Comparison of ENCODE assay signal across 1 cellular context in genomic region chr9:137618105-137619067, GRCh38.
TF ChIP-seq lines count a peak whose summit lies in the region.

Gene EHMT1, plus strand, starts transcription at chr9:137619005. Its CDS starts 24 bp downstream, at chr9:137619029.

TF ChIP-seq in HepG2, 621 proteins besides CTCF, POLR2A, EP300 and RAD21 (continued from another document and continues in another):
- TF ChIP-seq, protein P1, sequence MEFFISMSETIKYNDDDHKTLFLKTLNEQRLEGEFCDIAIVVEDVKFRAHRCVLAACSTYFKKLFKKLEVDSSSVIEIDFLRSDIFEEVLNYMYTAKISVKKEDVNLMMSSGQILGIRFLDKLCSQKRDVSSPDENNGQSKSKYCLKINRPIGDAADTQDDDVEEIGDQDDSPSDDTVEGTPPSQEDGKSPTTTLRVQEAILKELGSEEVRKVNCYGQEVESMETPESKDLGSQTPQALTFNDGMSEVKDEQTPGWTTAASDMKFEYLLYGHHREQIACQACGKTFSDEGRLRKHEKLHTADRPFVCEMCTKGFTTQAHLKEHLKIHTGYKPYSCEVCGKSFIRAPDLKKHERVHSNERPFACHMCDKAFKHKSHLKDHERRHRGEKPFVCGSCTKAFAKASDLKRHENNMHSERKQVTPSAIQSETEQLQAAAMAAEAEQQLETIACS (CRISPR knock-in tag; IDR thresholded peaks at IDR 0.05), result no peak
- 0 out of 2 replicates have a peak, but pooled peaks have one; percentile 27 for TF ChIP-seq ZNF274 (CRISPR knock-in tag; IDR thresholded peaks at IDR 0.05)
- TF ChIP-seq POLR2AphosphoS5 (IDR thresholded peaks at IDR 0.05; ENCODE audit: low read depth, low read length), result peak; percentile 62
- no peak for TF ChIP-seq SMAD3 (CRISPR knock-in tag; IDR thresholded peaks at IDR 0.05)
- TF ChIP-seq ZNF674 (CRISPR knock-in tag; IDR thresholded peaks at IDR 0.05; ENCODE audit: low read depth), result no peak
- TF ChIP-seq GRHL1 (CRISPR knock-in tag; conservative IDR thresholded peaks at IDR 0.05), result no peak
- TF ChIP-seq ZNF614 (CRISPR knock-in tag; IDR thresholded peaks at IDR 0.05; ENCODE audit: borderline replicate concordance), result no peak; the same call in 1 of the 2 replicates
- 0 out of 2 replicates have a peak, but pooled peaks have one; percentile 44 for TF ChIP-seq CBFB (CRISPR knock-in tag; IDR thresholded peaks at IDR 0.05)
- peak; percentile 43; the same call in 1 of the 2 replicates for TF ChIP-seq SALL2 (CRISPR knock-in tag; IDR thresholded peaks at IDR 0.05)
- no peak for TF ChIP-seq PAF1 (CRISPR knock-in tag; IDR thresholded peaks at IDR 0.05)
- TF ChIP-seq SATB2 (CRISPR knock-in tag; IDR thresholded peaks at IDR 0.05), result 0 out of 2 replicates have a peak, but pooled peaks have one; percentile 28
- TF ChIP-seq ZNF512B (CRISPR knock-in tag; IDR thresholded peaks at IDR 0.05; ENCODE audit: borderline replicate concordance), result no peak
- TF ChIP-seq HDAC6 (IDR thresholded peaks at IDR 0.05; ENCODE audit: low read depth, low read length), result no peak
- TF ChIP-seq TEAD2 (CRISPR knock-in tag; IDR thresholded peaks at IDR 0.05), result no peak
- TF ChIP-seq ARNT2 (CRISPR knock-in tag; IDR thresholded peaks at IDR 0.05; ENCODE audit: low read depth), result no peak
- TF ChIP-seq FOXO1 (CRISPR knock-in tag; IDR thresholded peaks at IDR 0.05), result no peak
- TF ChIP-seq ZFP62 (CRISPR knock-in tag; IDR thresholded peaks at IDR 0.05), result no peak
- TF ChIP-seq ZBTB7A (CRISPR knock-in tag; IDR thresholded peaks at IDR 0.05), result no peak
- no peak for TF ChIP-seq FLYWCH1 (CRISPR knock-in tag; IDR thresholded peaks at IDR 0.05)
- TF ChIP-seq ARID2 (CRISPR knock-in tag; IDR thresholded peaks at IDR 0.05; ENCODE audit: borderline replicate concordance), result 0 out of 2 replicates have a peak, but pooled peaks have one; percentile 33
- TF ChIP-seq, protein P2, sequence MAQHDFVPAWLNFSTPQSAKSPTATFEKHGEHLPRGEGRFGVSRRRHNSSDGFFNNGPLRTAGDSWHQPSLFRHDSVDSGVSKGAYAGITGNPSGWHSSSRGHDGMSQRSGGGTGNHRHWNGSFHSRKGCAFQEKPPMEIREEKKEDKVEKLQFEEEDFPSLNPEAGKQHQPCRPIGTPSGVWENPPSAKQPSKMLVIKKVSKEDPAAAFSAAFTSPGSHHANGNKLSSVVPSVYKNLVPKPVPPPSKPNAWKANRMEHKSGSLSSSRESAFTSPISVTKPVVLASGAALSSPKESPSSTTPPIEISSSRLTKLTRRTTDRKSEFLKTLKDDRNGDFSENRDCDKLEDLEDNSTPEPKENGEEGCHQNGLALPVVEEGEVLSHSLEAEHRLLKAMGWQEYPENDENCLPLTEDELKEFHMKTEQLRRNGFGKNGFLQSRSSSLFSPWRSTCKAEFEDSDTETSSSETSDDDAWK (CRISPR knock-in tag; IDR thresholded peaks at IDR 0.05), result no peak
- TF ChIP-seq, protein P3, sequence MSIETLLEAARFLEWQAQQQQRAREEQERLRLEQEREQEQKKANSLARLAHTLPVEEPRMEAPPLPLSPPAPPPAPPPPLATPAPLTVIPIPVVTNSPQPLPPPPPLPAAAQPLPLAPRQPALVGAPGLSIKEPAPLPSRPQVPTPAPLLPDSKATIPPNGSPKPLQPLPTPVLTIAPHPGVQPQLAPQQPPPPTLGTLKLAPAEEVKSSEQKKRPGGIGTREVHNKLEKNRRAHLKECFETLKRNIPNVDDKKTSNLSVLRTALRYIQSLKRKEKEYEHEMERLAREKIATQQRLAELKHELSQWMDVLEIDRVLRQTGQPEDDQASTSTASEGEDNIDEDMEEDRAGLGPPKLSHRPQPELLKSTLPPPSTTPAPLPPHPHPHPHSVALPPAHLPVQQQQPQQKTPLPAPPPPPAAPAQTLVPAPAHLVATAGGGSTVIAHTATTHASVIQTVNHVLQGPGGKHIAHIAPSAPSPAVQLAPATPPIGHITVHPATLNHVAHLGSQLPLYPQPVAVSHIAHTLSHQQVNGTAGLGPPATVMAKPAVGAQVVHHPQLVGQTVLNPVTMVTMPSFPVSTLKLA (IDR thresholded peaks at IDR 0.05), result no peak
- no peak for TF ChIP-seq MEIS1 (CRISPR knock-in tag; IDR thresholded peaks at IDR 0.05; ENCODE audit: borderline replicate concordance)
- TF ChIP-seq SMARCC2 (IDR thresholded peaks at IDR 0.05), result no peak
- TF ChIP-seq, protein P4, sequence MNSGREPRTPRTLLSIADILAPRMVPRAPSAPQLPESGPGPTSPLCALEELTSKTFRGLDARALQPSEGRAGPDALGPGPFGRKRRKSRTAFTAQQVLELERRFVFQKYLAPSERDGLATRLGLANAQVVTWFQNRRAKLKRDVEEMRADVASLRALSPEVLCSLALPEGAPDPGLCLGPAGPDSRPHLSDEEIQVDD (CRISPR knock-in tag; IDR thresholded peaks at IDR 0.05; ENCODE audit: borderline replicate concordance), result no peak
- TF ChIP-seq ZNF703 (CRISPR knock-in tag; IDR thresholded peaks at IDR 0.05; ENCODE audit: borderline replicate concordance), result peak; percentile 70; the same call in 1 of the 2 replicates
- TF ChIP-seq PHF8 (CRISPR knock-in tag; IDR thresholded peaks at IDR 0.05), result peak; percentile 91
- TF ChIP-seq ATRX (CRISPR knock-in tag; IDR thresholded peaks at IDR 0.05; ENCODE audit: borderline replicate concordance), result no peak
- TF ChIP-seq ZNF451 (CRISPR knock-in tag; IDR thresholded peaks at IDR 0.05), result no peak
- no peak for TF ChIP-seq ZNF513 (CRISPR knock-in tag; conservative IDR thresholded peaks at IDR 0.05)
- 0 out of 2 replicates have a peak, but pooled peaks have one; percentile 63 for TF ChIP-seq ZBTB25 (CRISPR knock-in tag; IDR thresholded peaks at IDR 0.05)
- TF ChIP-seq AHR (CRISPR knock-in tag; IDR thresholded peaks at IDR 0.05), result no peak
- no peak for TF ChIP-seq MTF2 (CRISPR knock-in tag; IDR thresholded peaks at IDR 0.05; ENCODE audit: borderline replicate concordance)
- TF ChIP-seq ZNF670 (CRISPR knock-in tag; IDR thresholded peaks at IDR 0.05; ENCODE audit: borderline replicate concordance), result no peak; the same call in 1 of the 2 replicates
- no peak for TF ChIP-seq REXO4 (CRISPR knock-in tag; IDR thresholded peaks at IDR 0.05; ENCODE audit: borderline replicate concordance)
- no peak for TF ChIP-seq SP140L (CRISPR knock-in tag; IDR thresholded peaks at IDR 0.05; ENCODE audit: borderline replicate concordance)
- TF ChIP-seq MXI1 (IDR thresholded peaks at IDR 0.05; ENCODE audit: borderline replicate concordance, low read depth, low read length), result peak; percentile 80; the same call in 1 of the 3 replicates
- TF ChIP-seq BHLHE40 (IDR thresholded peaks at IDR 0.05; ENCODE audit: low read length), result no peak; the same call in 1 of the 2 replicates
- no peak for TF ChIP-seq DRAP1 (CRISPR knock-in tag; IDR thresholded peaks at IDR 0.05)
- no peak; the same call in 1 of the 2 replicates for TF ChIP-seq MTA1 (CRISPR knock-in tag; IDR thresholded peaks at IDR 0.05; ENCODE audit: borderline replicate concordance)
- TF ChIP-seq ZNF362 (CRISPR knock-in tag; IDR thresholded peaks at IDR 0.05; ENCODE audit: borderline replicate concordance), result no peak
- TF ChIP-seq ZNF549 (CRISPR knock-in tag; IDR thresholded peaks at IDR 0.05), result no peak
- TF ChIP-seq, protein P5, sequence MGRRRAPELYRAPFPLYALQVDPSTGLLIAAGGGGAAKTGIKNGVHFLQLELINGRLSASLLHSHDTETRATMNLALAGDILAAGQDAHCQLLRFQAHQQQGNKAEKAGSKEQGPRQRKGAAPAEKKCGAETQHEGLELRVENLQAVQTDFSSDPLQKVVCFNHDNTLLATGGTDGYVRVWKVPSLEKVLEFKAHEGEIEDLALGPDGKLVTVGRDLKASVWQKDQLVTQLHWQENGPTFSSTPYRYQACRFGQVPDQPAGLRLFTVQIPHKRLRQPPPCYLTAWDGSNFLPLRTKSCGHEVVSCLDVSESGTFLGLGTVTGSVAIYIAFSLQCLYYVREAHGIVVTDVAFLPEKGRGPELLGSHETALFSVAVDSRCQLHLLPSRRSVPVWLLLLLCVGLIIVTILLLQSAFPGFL (CRISPR knock-in tag; IDR thresholded peaks at IDR 0.05), result no peak
- TF ChIP-seq HIVEP1 (CRISPR knock-in tag; IDR thresholded peaks at IDR 0.05), result peak; percentile 76
- no peak for TF ChIP-seq TARDBP (CRISPR knock-in tag; IDR thresholded peaks at IDR 0.05)
- no peak for TF ChIP-seq ZNF432 (CRISPR knock-in tag; IDR thresholded peaks at IDR 0.05; ENCODE audit: borderline replicate concordance)
- TF ChIP-seq, protein P6, sequence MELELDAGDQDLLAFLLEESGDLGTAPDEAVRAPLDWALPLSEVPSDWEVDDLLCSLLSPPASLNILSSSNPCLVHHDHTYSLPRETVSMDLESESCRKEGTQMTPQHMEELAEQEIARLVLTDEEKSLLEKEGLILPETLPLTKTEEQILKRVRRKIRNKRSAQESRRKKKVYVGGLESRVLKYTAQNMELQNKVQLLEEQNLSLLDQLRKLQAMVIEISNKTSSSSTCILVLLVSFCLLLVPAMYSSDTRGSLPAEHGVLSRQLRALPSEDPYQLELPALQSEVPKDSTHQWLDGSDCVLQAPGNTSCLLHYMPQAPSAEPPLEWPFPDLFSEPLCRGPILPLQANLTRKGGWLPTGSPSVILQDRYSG (CRISPR knock-in tag; IDR thresholded peaks at IDR 0.05), result no peak; the same call in 1 of the 2 replicates
- no peak for TF ChIP-seq ZKSCAN8 (CRISPR knock-in tag; IDR thresholded peaks at IDR 0.05; ENCODE audit: borderline replicate concordance)
- 0 out of 2 replicates have a peak, but pooled peaks have one; percentile 40 for TF ChIP-seq NR2F2 (IDR thresholded peaks at IDR 0.05; ENCODE audit: borderline replicate concordance, low read depth)
- no peak for TF ChIP-seq SKI (IDR thresholded peaks at IDR 0.05; ENCODE audit: partially characterized antibody)
